ENCODE assay signal across 8 cellular contexts in the genomic region with DNA sequence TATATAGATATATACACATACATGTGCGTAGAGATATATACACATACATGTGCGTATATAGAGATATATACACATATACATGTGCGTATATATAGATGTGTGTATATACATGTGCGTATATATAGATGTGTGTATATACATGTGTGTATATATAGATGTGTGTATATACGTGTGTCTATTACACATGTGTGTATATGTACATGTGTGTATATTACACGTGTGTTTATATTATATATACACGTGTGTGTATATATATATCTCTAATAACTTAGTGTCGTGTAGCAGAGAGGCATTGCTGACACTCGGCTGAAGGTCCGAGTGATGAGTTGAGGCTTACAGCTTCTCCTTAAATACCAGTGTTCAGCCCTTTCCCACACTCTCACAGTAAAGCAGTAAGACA.
"Had no signal": no experiment of that assay in that cellular context is flagged by ENCODE, and none has a peak within 500 bp of the region (broad histone marks: within the 10 kb centered on the region; RNA-seq: fewer than 3 reads in every experiment).

No MANE protein-coding gene starts in this region.

- DNase-seq: GDM1, GF-D8 had no signal

- ATAC-seq: GM12878 had no signal

- H3K4me3 ChIP-seq: GM12878 had no signal

- FAIRE-seq: G401.6, GM12878, GM12891, GM12892, GM18507, GM19239 had no signal
